In the genomic region with DNA sequence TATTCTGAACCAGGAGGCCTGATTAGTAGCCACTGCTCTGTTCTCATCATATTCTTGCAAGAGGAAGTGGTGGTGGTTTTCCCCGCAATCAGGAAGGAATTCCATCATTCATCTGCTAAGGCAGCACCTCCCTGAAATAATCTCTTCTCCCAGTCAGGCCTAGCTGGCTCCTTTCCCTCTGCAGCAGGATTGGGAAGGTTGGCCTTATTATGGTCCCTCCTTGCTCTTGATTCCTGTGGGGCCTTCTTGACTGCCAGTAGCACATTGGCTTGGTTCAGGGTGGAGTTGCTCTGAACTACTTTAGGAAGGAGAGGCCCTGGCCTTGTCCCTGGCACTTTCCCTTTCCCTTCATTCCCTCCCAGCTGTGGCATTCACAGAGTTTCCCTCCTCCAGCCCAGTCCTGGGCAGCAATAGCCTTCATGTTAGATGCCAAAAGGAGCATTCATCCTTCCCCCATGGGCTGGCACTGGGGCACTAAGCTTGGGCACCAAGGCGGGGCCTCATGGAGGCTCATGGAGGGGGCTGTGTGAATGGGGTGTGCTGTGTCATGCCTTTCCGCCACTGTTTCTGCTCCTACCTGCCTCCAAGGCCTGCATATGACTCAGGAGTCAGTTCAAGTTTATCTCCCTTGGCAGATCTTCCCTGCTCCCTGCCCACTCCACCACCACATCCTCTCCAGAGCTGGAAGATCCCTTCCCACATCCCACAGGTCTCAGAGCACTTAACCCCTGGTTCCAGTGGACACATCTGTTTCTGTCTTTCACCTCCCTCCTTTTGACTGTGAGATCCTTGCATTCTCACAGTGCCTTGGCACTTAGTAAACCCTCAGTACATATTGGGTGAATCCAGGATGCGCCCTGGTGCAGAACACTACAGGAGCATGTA, we compare ENCODE assay signal across 9 cellular contexts. TPM values are rescaled to one million over a fixed set of nuclear protein-coding genes. Genes with fewer than 3 reads are reported as not detected.
DNase-seq lines count a peak whose midpoint lies in the region; ATAC-seq and TF ChIP-seq lines count a peak whose summit lies in the region.
"Had no signal": no experiment of that assay in that cellular context is flagged by ENCODE, and none has a peak within 500 bp of the region (broad histone marks: within the 10 kb centered on the region; RNA-seq: fewer than 3 reads in every experiment).

No MANE protein-coding gene starts in this region.

- DNase-seq in GM04504 (ENCODE audit: low read depth) (peak; percentile 91), PC-9 (peak; percentile 87 to 88), epithelial cell of esophagus (ENCODE audit: low read depth) (peak; percentile 94), renal cortical epithelial cell (ENCODE audit: low read depth) (peak; percentile 78), DMS114 treated with DMSO at 0.1 percent for 48 hours (lab: John Stamatoyannopoulos, UW; ENCODE audit: unreplicated experiment) (no peak)
- no peak for DNase-seq in stimulated activated CD4-positive, alpha-beta T cell treated with anti-CD3 and anti-CD28 coated beads, Interleukin-15, amount 100 ng/mL, for 24 hours
- DNase-seq: T-helper 9 cell had no signal

- CTCF ChIA-PET in PC-9 (lab: Charles Lee) = interaction anchor here (1.5 kb wide), 1 partner anchor 29 kb away, joined by 3 read pairs; no protein-coding TSS in a partner anchor

- H3K27ac ChIP-seq in PC-9 = peak overlapping the region; percentile 82

- TF ChIP-seq CTCF in PC-9 (conservative IDR thresholded peaks at IDR 0.05) = no peak
- no peak for TF ChIP-seq CTCF in epithelial cell of esophagus (IDR thresholded peaks at IDR 0.05; ENCODE audit: insufficient read depth, low read depth, low read length, missing control alignments)

- H3K79me2 ChIP-seq in PC-9 (ENCODE audit: low read depth) = no peaks in the 10 kb centered on the region

- intact Hi-C loops in PC-9 (cut with micrococcal nuclease; ENCODE audit: unreplicated experiment) = loop anchor here (1.0 to 2.0 kb wide), 6 partner anchors 27 to 113 kb away; a partner anchor contains a TSS

- H3F3A ChIP-seq in PC-9 (ENCODE audit: insufficient read depth, low read depth) = peaks cover 28% of the 10 kb centered on the region; the same call in 1 of the 2 replicates

- no peaks in the 10 kb centered on the region for H3K36me3 ChIP-seq in PC-9 (ENCODE audit: low read depth)

- no peak for ATAC-seq in HG03280 (IDR thresholded peaks at IDR 0.05; ENCODE audit: unreplicated experiment)
- ATAC-seq in HG02571 (IDR thresholded peaks at IDR 0.05; ENCODE audit: unreplicated experiment) = no peak

- TSS peak; percentile 71 for BruUV-seq in PC-9 (replicated peaks; lab: Mats Ljungman, UMichigan)

- no peaks in the 10 kb centered on the region for H3K9me3 ChIP-seq in PC-9 (ENCODE audit: insufficient read depth, low read depth)

- no peaks in the 10 kb centered on the region for H3K9me2 ChIP-seq in PC-9 (ENCODE audit: insufficient read depth)

- H2AFZ ChIP-seq in PC-9 = peak overlapping the region; percentile 47

- POLR2A ChIA-PET in PC-9 (lab: Charles Lee; ENCODE audit: unreplicated experiment) = interaction anchor here (0.6 to 1.4 kb wide), 12 partner anchors 14 to 1338 kb away, joined by 3 to 19 read pairs (median 4); no protein-coding TSS in a partner anchor

- H3K4me2 ChIP-seq in PC-9 = peak overlapping the region; percentile 40

- peaks cover 43% of the 10 kb centered on the region for H3K4me1 ChIP-seq in PC-9 (replicated peaks; ENCODE audit: insufficient read depth)

- H3K27me3 ChIP-seq in PC-9 (ENCODE audit: insufficient read depth, low read depth) = no peaks in the 10 kb centered on the region

- H4K20me1 ChIP-seq in PC-9 (ENCODE audit: insufficient read depth) = no peaks in the 10 kb centered on the region

- H3K4me3 ChIP-seq in PC-9 = no peak overlapping the region
- H3K4me3 ChIP-seq in epithelial cell of esophagus (ENCODE audit: low read length) = no peak overlapping the region

RNA-seq across cellular contexts. Expression of a gene that starts 27.6 kb away (rescaled TPM):
- 775 and 872 TPM in 2 replicates for total RNA-seq in PC-9 (2021)
- 259 and 461 TPM in 2 replicates for total RNA-seq in renal cortical epithelial cell

Comparison
In these comparisons a context has a peak if more than half of its experiments do, and no peak if none do; other contexts are left out.
1. DNase-seq: peak in GM04504 (single experiment), PC-9 (2 of 2), epithelial cell of esophagus (single experiment) and renal cortical epithelial cell (single experiment); none in DMS114 treated with DMSO at 0.1 percent for 48 hours (single experiment) and stimulated activated CD4-positive, alpha-beta T cell treated with anti-CD3 and anti-CD28 coated beads, Interleukin-15, amount 100 ng/mL, for 24 hours (single experiment).